In the genomic region with DNA sequence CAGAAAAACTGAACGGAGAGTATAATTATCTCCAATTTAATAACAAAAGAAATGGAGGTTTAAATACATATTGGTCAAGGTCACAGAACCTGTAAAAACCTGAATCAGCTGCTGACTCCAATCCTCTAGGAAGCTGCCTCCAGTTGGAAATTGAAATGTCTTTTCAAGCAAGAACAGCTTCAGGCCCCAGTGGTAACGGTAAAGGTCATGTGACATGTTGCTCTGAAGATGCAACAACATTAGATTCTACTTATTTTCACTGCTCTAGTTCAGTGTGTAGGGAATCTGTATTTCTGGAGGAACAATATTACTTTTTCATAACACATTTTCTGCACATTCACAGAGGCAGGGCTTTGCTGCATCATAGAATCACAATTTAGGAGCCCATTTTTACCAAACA, we compare ENCODE assay signal across 26 cellular contexts. TPM values are rescaled to one million over a fixed set of nuclear protein-coding genes. Genes with fewer than 3 reads are reported as not detected.
"Had no signal": no experiment of that assay in that cellular context is flagged by ENCODE, and none has a peak within 500 bp of the region (broad histone marks: within the 10 kb centered on the region; RNA-seq: fewer than 3 reads in every experiment).

No MANE protein-coding gene starts in this region.

- H3K36me3 ChIP-seq: adrenal gland, breast epithelium, WERI-Rb-1 had no signal

- DNase-seq: activated CD4-positive, alpha-beta T cell treated with anti-CD3 and anti-CD28 coated beads for 4 hours; activated CD8-positive, alpha-beta memory T cell treated with anti-CD3 and anti-CD28 coated beads, Interleukin-2, amount 50 U/mL, for 4 hours; activated CD8-positive, alpha-beta T cell treated with anti-CD3 and anti-CD28 coated beads for 36 hours; activated naive CD4-positive, alpha-beta T cell treated with anti-CD3 and anti-CD28 coated beads, Interleukin-2, amount 50 U/mL, for 16 hours; activated naive CD8-positive, alpha-beta T cell treated with anti-CD3 and anti-CD28 coated beads, Interleukin-2, amount 10 ng/mL, durations not matched to agents 7 days and 5 days; adrenal gland; anterior cingulate cortex; caudate nucleus; KG1; MM.1S; NCI-H1105; NCI-H146; NCI-H1930; NCI-H2107; NCI-H2171 treated with DMSO at 0.1 percent for 48 hours; NCI-H226; NCI-H526; RPMI8226; SK-N-SH; T-helper 1 cell; WERI-Rb-1 had no signal

- H3K27me3 ChIP-seq: adrenal gland, breast epithelium had no signal

- H3K4me2 ChIP-seq: SK-N-SH had no signal

- H3K27ac ChIP-seq: adrenal gland, breast epithelium, WERI-Rb-1 had no signal

- H3K9me2 ChIP-seq: SK-N-SH had no signal

- H3K4me1 ChIP-seq: adrenal gland, breast epithelium had no signal

- H3K9ac ChIP-seq: SK-N-SH had no signal

- H3K4me3 ChIP-seq: adrenal gland, breast epithelium had no signal

- ATAC-seq: activated CD8-positive, alpha-beta T cell treated with anti-CD3 and anti-CD28 coated beads for 36 hours; Right ventricle myocardium inferior had no signal

- H3K9me3 ChIP-seq: adrenal gland, breast epithelium, SK-N-SH had no signal

RNA-seq across cellular contexts. Expression of a gene that starts 58.8 kb away (rescaled TPM):
- total RNA-seq: activated CD8-positive, alpha-beta T cell treated with anti-CD3 and anti-CD28 coated beads for 36 hours; activated naive CD8-positive, alpha-beta T cell treated with anti-CD3 and anti-CD28 coated beads, Interleukin-2, amount 10 ng/mL, durations not matched to agents 7 days and 5 days; cerebellum; OCI-LY7; Right ventricle myocardium inferior; T-helper 2 cell treated with Interferon-gamma antibody and Interleukin-4, amounts not matched to agents 100 ng/mL and 5 ng/mL, for 36 hours had no signal
